ENCODE assay signal across 21 cellular contexts in the genomic region with DNA sequence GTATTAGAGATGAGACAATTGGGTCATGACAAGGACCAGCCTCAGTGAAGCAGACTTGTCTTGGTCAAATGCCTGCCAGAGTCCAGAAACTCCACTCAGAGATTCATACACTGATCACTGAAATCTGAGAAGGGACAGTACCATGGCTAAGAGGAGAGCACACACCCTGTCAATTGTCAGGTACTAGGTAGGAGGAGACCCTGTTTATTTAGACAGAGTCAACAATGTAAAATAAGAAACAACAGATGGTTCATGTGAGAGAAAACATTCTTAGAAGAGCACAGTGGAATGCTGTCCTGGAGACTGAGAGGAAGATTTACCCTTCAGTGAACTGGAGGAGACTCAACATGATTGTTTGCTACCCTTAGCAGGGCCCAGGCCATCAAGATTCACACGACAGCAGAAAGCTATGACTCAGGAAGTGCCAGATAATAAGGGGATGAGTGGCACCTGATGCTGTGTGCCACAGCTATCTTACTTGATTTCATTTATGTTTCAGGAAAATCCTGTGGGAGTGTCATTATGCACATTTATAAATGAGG.
DNase-seq lines count a peak whose midpoint lies in the region; ATAC-seq and TF ChIP-seq lines count a peak whose summit lies in the region.
"Had no signal": no experiment of that assay in that cellular context is flagged by ENCODE, and none has a peak within 500 bp of the region (broad histone marks: within the 10 kb centered on the region; RNA-seq: fewer than 3 reads in every experiment).

No MANE protein-coding gene starts in this region.

- no peaks in the 10 kb centered on the region for H3K36me3 Mint-ChIP-seq in activated CD4-positive, alpha-beta T cell treated with anti-CD3 and anti-CD28 coated beads for 36 hours (ENCODE audit: low read depth)
- H3K36me3 Mint-ChIP-seq: mesothelial cell of epicardium had no signal

- intact Hi-C loops in mucosa of descending colon (cut with DNase I, micrococcal nuclease): no loop called here
- intact Hi-C loops in activated CD4-positive, alpha-beta T cell treated with anti-CD3 and anti-CD28 coated beads for 36 hours (cut with DNase I, micrococcal nuclease): no loop called here

- H3K4me1 ChIP-seq in DND-41 (ENCODE audit: insufficient read depth, low read length) (no peaks in the 10 kb centered on the region), mucosa of descending colon (ENCODE audit: low read depth) (no peaks in the 10 kb centered on the region)
- H3K4me1 ChIP-seq: BE2C, thyroid gland had no signal

- H3K27ac Mint-ChIP-seq in activated CD4-positive, alpha-beta T cell treated with anti-CD3 and anti-CD28 coated beads for 36 hours: no peak overlapping the region
- H3K27ac Mint-ChIP-seq: dendritic cell treated with granulocyte-macrophage colony-stimulating factor and Interleukin-4, amounts not matched to agents 40 ng/mL and 50 ng/mL, for 4 days had no signal

- H3K4me2 ChIP-seq in DND-41 (ENCODE audit: insufficient read depth, low read length): no peak overlapping the region
- H3K4me2 ChIP-seq: SK-N-SH had no signal

- DNase-seq in DND-41: no peak
- DNase-seq in M059J (ENCODE audit: low read depth): peak; percentile 48
- peak; percentile 97 for DNase-seq in NCI-H510A treated with DMSO at 0.1 percent for 48 hours (lab: John Stamatoyannopoulos, UW)
- no peak for DNase-seq in mucosa of descending colon
- DNase-seq in activated CD4-positive, alpha-beta T cell treated with anti-CD3 and anti-CD28 coated beads for 36 hours: no peak
- DNase-seq in NCI-H226: no peak
- no peak for DNase-seq in activated effector memory CD4-positive, alpha-beta T cell treated with Interleukin-2 at 50 U/mL for 16 hours
- DNase-seq: BE2C, H7, MV-4-11, NCI-H82, retina, SK-N-SH, T1000, thyroid gland had no signal

- H3K9ac ChIP-seq in DND-41 (ENCODE audit: low read depth, low read length): no peak overlapping the region
- H3K9ac ChIP-seq: SK-N-SH had no signal

- no peak overlapping the region for H3K4me3 Mint-ChIP-seq in activated CD4-positive, alpha-beta T cell treated with anti-CD3 and anti-CD28 coated beads for 36 hours
- H3K4me3 Mint-ChIP-seq: dendritic cell treated with granulocyte-macrophage colony-stimulating factor and Interleukin-4, amounts not matched to agents 40 ng/mL and 50 ng/mL, for 4 days; mesothelial cell of epicardium; neural crest cell had no signal

- ATAC-seq in DND-41 (ENCODE audit: insufficient read depth, low read depth): no peak
- ATAC-seq in mucosa of descending colon: peak; percentile 24
- ATAC-seq in activated CD4-positive, alpha-beta T cell treated with anti-CD3 and anti-CD28 coated beads for 36 hours: no peak
- no peak for ATAC-seq in HG02642 (IDR thresholded peaks at IDR 0.05; ENCODE audit: poor library complexity, unreplicated experiment)
- ATAC-seq: left lobe of liver had no signal

- POLR2A ChIA-PET in activated CD4-positive, alpha-beta T cell treated with anti-CD3 and anti-CD28 coated beads for 36 hours (lab: Charles Lee): no interaction called here

- peaks cover 8% of the 10 kb centered on the region for H3K27me3 Mint-ChIP-seq in activated CD4-positive, alpha-beta T cell treated with anti-CD3 and anti-CD28 coated beads for 36 hours
- H3K27me3 Mint-ChIP-seq: dendritic cell treated with granulocyte-macrophage colony-stimulating factor and Interleukin-4, amounts not matched to agents 40 ng/mL and 50 ng/mL, for 4 days had no signal

- H3K27me3 ChIP-seq in DND-41 (ENCODE audit: insufficient read depth, low read length, poor library complexity): no peaks in the 10 kb centered on the region
- H3K27me3 ChIP-seq: BE2C, thyroid gland had no signal

- peak overlapping the region; percentile 10; the same call in 1 of the 2 replicates for H2AFZ ChIP-seq in DND-41 (ENCODE audit: low read depth, low read length)

- H3K79me2 ChIP-seq in DND-41 (ENCODE audit: insufficient read depth, low read length): no peaks in the 10 kb centered on the region

- no peak overlapping the region for H3K27ac ChIP-seq in DND-41 (ENCODE audit: low read length)
- H3K27ac ChIP-seq: HL-60, thyroid gland had no signal

- H3K36me3 ChIP-seq in DND-41 (ENCODE audit: insufficient read depth, low read length) (no peaks in the 10 kb centered on the region), mucosa of descending colon (ENCODE audit: low read depth) (no peaks in the 10 kb centered on the region)
- H3K36me3 ChIP-seq: BE2C, thyroid gland had no signal

- TF ChIP-seq CTCF in DND-41 (IDR thresholded peaks at IDR 0.05; ENCODE audit: borderline replicate concordance, extremely low read depth, low read length, poor library complexity, severe bottlenecking) (no peak), mucosa of descending colon (IDR thresholded peaks at IDR 0.05) (no peak)

- H3K4me3 ChIP-seq in DND-41 (ENCODE audit: low read depth in 1 of 2, low read length in 2 of 2) (no peak overlapping the region), mucosa of descending colon (no peak overlapping the region)
- H3K4me3 ChIP-seq: thyroid gland had no signal

- H3K9me3 Mint-ChIP-seq in activated CD4-positive, alpha-beta T cell treated with anti-CD3 and anti-CD28 coated beads for 36 hours (ENCODE audit: low read depth): no peaks in the 10 kb centered on the region
- H3K9me3 Mint-ChIP-seq: dendritic cell treated with granulocyte-macrophage colony-stimulating factor and Interleukin-4, amounts not matched to agents 40 ng/mL and 50 ng/mL, for 4 days had no signal

- no peaks in the 10 kb centered on the region for H3K4me1 Mint-ChIP-seq in activated CD4-positive, alpha-beta T cell treated with anti-CD3 and anti-CD28 coated beads for 36 hours
- H3K4me1 Mint-ChIP-seq: neural crest cell had no signal

- no peaks in the 10 kb centered on the region for H4K20me1 ChIP-seq in DND-41 (ENCODE audit: insufficient read depth, low read length)

- no peaks in the 10 kb centered on the region for H3K9me3 ChIP-seq in DND-41 (ENCODE audit: insufficient read depth, low read length, severe bottlenecking)
- no peaks in the 10 kb centered on the region for H3K9me3 ChIP-seq in mucosa of descending colon
- H3K9me3 ChIP-seq: BE2C, SK-N-SH, thyroid gland had no signal

- CTCF ChIA-PET in activated CD4-positive, alpha-beta T cell treated with anti-CD3 and anti-CD28 coated beads for 36 hours (lab: Charles Lee): no interaction called here

Comparison
In these comparisons a context has a peak if more than half of its experiments do, and no peak if none do; other contexts are left out.
1. DNase-seq: peak in M059J (single experiment) and NCI-H510A treated with DMSO at 0.1 percent for 48 hours (single experiment); none in DND-41 (single experiment), mucosa of descending colon (0 of 3), activated CD4-positive, alpha-beta T cell treated with anti-CD3 and anti-CD28 coated beads for 36 hours (single experiment), NCI-H226 (single experiment) and activated effector memory CD4-positive, alpha-beta T cell treated with Interleukin-2 at 50 U/mL for 16 hours (single experiment).